8 cellular contexts compared by ENCODE assay signal in the genomic region with DNA sequence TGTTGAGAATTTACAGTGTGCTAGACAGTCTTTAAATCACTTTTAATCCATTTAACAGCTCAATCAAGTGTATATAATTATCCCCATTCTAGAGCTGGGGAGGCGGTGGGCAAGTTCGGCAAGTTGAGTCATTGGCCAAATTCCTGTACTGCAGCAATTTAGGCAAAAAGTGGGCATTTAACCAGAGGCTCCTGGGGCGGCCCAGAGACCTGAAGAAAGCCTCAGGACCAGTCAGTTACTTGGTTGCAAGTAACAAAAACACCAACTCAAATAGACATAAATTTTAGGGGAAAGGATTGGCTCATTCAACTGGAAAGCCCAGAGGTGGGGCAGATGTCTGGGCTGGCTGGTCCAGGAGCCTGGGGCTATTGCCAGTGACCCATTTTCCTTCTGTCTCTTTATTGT.
DNase-seq lines count a peak whose midpoint lies in the region; ATAC-seq, FAIRE-seq and TF ChIP-seq lines count a peak whose summit lies in the region.

No MANE protein-coding gene starts in this region.

- H3K9me1 ChIP-seq in endothelial cell of umbilical vein (replicated peaks; ENCODE audit: control insufficient read depth, extremely low read depth, insufficient read depth, low read length): no peaks in the 10 kb centered on the region

- H3K4me1 ChIP-seq in endothelial cell of umbilical vein (ENCODE audit: control insufficient read depth, extremely low read depth, insufficient read depth, low read length) (peaks cover 51% of the 10 kb centered on the region), osteoblast (ENCODE audit: insufficient read depth, low read length) (peaks cover 47% of the 10 kb centered on the region)

- FAIRE-seq in endothelial cell of umbilical vein (lab: Jason Lieb, UNC): no peak

- H3K27ac Mint-ChIP-seq in Calu3 (ENCODE audit: unreplicated experiment): no peak overlapping the region

- CTCF ChIA-PET in Calu3 (lab: Charles Lee): interaction anchor here (0.7 to 2.6 kb wide), 5 partner anchors 10 to 102 kb away, joined by 3 to 5 read pairs (median 4); a partner anchor contains a TSS
- CTCF ChIA-PET in endothelial cell of umbilical vein (lab: Charles Lee): interaction anchor here (0.6 to 3.4 kb wide), 10 partner anchors 15 to 102 kb away, joined by 3 to 54 read pairs (median 6); a partner anchor contains a TSS

- H3K9me3 Mint-ChIP-seq in Calu3 (ENCODE audit: low read depth, unreplicated experiment): no peaks in the 10 kb centered on the region

- H2AFZ ChIP-seq in endothelial cell of umbilical vein (ENCODE audit: low read depth, low read length) (no peak overlapping the region), osteoblast (ENCODE audit: low read length) (no peak overlapping the region)

- no peaks in the 10 kb centered on the region for H3K27me3 ChIP-seq in endothelial cell of umbilical vein (ENCODE audit: control insufficient read depth in 2 of 2, insufficient read depth in 2 of 2, low read length in 2 of 2)
- H3K27me3 ChIP-seq in osteoblast (ENCODE audit: insufficient read depth, low read length): no peaks in the 10 kb centered on the region

- H4K20me1 ChIP-seq in endothelial cell of umbilical vein (replicated peaks; ENCODE audit: control insufficient read depth, extremely low read depth, insufficient read depth, low read length): no peaks in the 10 kb centered on the region
- no peaks in the 10 kb centered on the region for H4K20me1 ChIP-seq in osteoblast (ENCODE audit: insufficient read depth, low read length)

- H3K27ac ChIP-seq in endothelial cell of umbilical vein (ENCODE audit: insufficient read depth, low read depth, low read length) (peak overlapping the region; percentile 99), osteoblast (ENCODE audit: low read depth, low read length) (peak overlapping the region; percentile 99)

- H3K27me3 Mint-ChIP-seq in Calu3 (ENCODE audit: unreplicated experiment): no peaks in the 10 kb centered on the region

- dilution Hi-C loops in endothelial cell of umbilical vein (cut with MboI; ENCODE audit: extremely low pct_ligation_motif_present, low sequenced_read_pairs): no loop called here

- POLR2A ChIA-PET in endothelial cell of umbilical vein (lab: Charles Lee): interaction anchor here (0.6 to 2.9 kb wide), 10 partner anchors 16 to 332 kb away, joined by 3 to 25 read pairs (median 7); a partner anchor contains a TSS

- H3K4me2 ChIP-seq in endothelial cell of umbilical vein (ENCODE audit: insufficient read depth, low read length): peak overlapping the region; percentile 68
- H3K4me2 ChIP-seq in osteoblast (ENCODE audit: insufficient read depth, low read length): peak overlapping the region; percentile 84

- H3K4me3 Mint-ChIP-seq in Calu3 (ENCODE audit: low read depth, unreplicated experiment): no peak overlapping the region

- ATAC-seq in GM18511 (IDR thresholded peaks at IDR 0.05; ENCODE audit: unreplicated experiment): no peak

- TF ChIP-seq POLR2A in endothelial cell of umbilical vein (IDR thresholded peaks at IDR 0.05; ENCODE audit: low read depth, low read length): no peak

- DNase-seq in Calu3 (no peak), LNCaP clone FGC (ENCODE audit: low read depth) (no peak), endothelial cell of umbilical vein (ENCODE audit: low read depth, low spot score) (no peak), osteoblast (ENCODE audit: insufficient read length, low spot score, missing footprints) (no peak), OCI-M2 (lab: John Stamatoyannopoulos, UW; ENCODE audit: unreplicated experiment) (no peak), RKO (ENCODE audit: low spot score) (no peak), NOMO-1 treated with DMSO at 0.1 percent for 48 hours (lab: John Stamatoyannopoulos, UW; ENCODE audit: unreplicated experiment) (no peak)

- peak overlapping the region; percentile 97 for H3K9ac ChIP-seq in endothelial cell of umbilical vein (replicated peaks; ENCODE audit: extremely low read depth, insufficient read depth, low read length)

- H3K4me1 Mint-ChIP-seq in Calu3 (ENCODE audit: low read depth, unreplicated experiment): no peaks in the 10 kb centered on the region

- H3K79me2 ChIP-seq in endothelial cell of umbilical vein (ENCODE audit: control insufficient read depth, insufficient read depth, low read length): peaks cover 10% of the 10 kb centered on the region
- peaks cover 47% of the 10 kb centered on the region for H3K79me2 ChIP-seq in osteoblast (ENCODE audit: insufficient read depth, low read length)

- TSS peak; percentile 99 for BruUV-seq in Calu3 (replicated peaks; lab: Mats Ljungman, UMichigan)
- TSS peak; percentile 93 for BruUV-seq in endothelial cell of umbilical vein (replicated peaks; lab: Mats Ljungman, UMichigan)

- H3K4me3 ChIP-seq in LNCaP clone FGC (ENCODE audit: low read depth, low read length) (peak overlapping the region; percentile 44), endothelial cell of umbilical vein (replicated peaks in 1 of 3; ENCODE audit: insufficient read depth in 1 of 3, low read depth in 1 of 3, low read length in 3 of 3) (peak overlapping the region in 2 of 3 experiments; percentile 9 to 44), osteoblast (ENCODE audit: insufficient read depth, low read length) (peak overlapping the region; percentile 59)

- TF ChIP-seq CTCF in Calu3 (IDR thresholded peaks at IDR 0.05; ENCODE audit: unreplicated experiment) (no peak), LNCaP clone FGC (IDR thresholded peaks at IDR 0.05; ENCODE audit: control insufficient read depth, extremely low read depth, insufficient read depth) (no peak), endothelial cell of umbilical vein (IDR thresholded peaks at IDR 0.05; ENCODE audit: extremely low read depth in 1 of 2, insufficient read depth in 1 of 2, low read depth in 1 of 2, low read length in 2 of 2) (no peak), osteoblast (IDR thresholded peaks at IDR 0.05; ENCODE audit: extremely low read depth, low read depth, low read length) (no peak)

- intact Hi-C loops in Calu3 (cut with micrococcal nuclease; ENCODE audit: unreplicated experiment): loop anchor here (5.0 kb wide), 1 partner anchor 67 kb away; no protein-coding TSS in a partner anchor
- intact Hi-C loops in endothelial cell of umbilical vein (cut with micrococcal nuclease): loop anchor here (1.0 to 10.0 kb wide), 3 partner anchors 16 to 221 kb away; a partner anchor contains a TSS

- no peaks in the 10 kb centered on the region for H3K36me3 ChIP-seq in endothelial cell of umbilical vein (ENCODE audit: control insufficient read depth in 2 of 2, extremely low read depth in 1 of 2, insufficient read depth in 2 of 2, low read length in 2 of 2)
- no peaks in the 10 kb centered on the region for H3K36me3 ChIP-seq in osteoblast (ENCODE audit: insufficient read depth, low read length)

- no peaks in the 10 kb centered on the region for H3K9me3 ChIP-seq in endothelial cell of umbilical vein (replicated peaks; ENCODE audit: control insufficient read depth, insufficient read depth, low read length)
- H3K9me3 ChIP-seq in osteoblast (ENCODE audit: low read depth, low read length): no peaks in the 10 kb centered on the region

- H3K36me3 Mint-ChIP-seq in Calu3 (ENCODE audit: insufficient read depth, unreplicated experiment): peaks cover 6% of the 10 kb centered on the region

TF ChIP-seq in endothelial cell of umbilical vein, 7 proteins besides CTCF, POLR2A, EP300 and RAD21:
- TF ChIP-seq EZH2 (IDR thresholded peaks at IDR 0.05; ENCODE audit: borderline replicate concordance, low read depth, low read length, severe bottlenecking): no peak
- TF ChIP-seq MYC (IDR thresholded peaks at IDR 0.05; ENCODE audit: low read depth, low read length): no peak
- TF ChIP-seq GATA2 (IDR thresholded peaks at IDR 0.05; ENCODE audit: insufficient read depth, insufficient read length, low read depth, low read length): no peak
- TF ChIP-seq FOS (IDR thresholded peaks at IDR 0.05; ENCODE audit: borderline replicate concordance, insufficient read depth, low read length): no peak
- no peak for TF ChIP-seq POLR2AphosphoS5 (IDR thresholded peaks at IDR 0.05; ENCODE audit: insufficient read depth, low read depth, low read length)
- TF ChIP-seq, protein P1, sequence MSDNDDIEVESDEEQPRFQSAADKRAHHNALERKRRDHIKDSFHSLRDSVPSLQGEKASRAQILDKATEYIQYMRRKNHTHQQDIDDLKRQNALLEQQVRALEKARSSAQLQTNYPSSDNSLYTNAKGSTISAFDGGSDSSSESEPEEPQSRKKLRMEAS (IDR thresholded peaks at IDR 0.05; ENCODE audit: insufficient read depth, insufficient read length): no peak
- no peak for TF ChIP-seq JUN (IDR thresholded peaks at IDR 0.05; ENCODE audit: borderline replicate concordance, insufficient read depth, insufficient read length, low read depth)
